In the genomic region with DNA sequence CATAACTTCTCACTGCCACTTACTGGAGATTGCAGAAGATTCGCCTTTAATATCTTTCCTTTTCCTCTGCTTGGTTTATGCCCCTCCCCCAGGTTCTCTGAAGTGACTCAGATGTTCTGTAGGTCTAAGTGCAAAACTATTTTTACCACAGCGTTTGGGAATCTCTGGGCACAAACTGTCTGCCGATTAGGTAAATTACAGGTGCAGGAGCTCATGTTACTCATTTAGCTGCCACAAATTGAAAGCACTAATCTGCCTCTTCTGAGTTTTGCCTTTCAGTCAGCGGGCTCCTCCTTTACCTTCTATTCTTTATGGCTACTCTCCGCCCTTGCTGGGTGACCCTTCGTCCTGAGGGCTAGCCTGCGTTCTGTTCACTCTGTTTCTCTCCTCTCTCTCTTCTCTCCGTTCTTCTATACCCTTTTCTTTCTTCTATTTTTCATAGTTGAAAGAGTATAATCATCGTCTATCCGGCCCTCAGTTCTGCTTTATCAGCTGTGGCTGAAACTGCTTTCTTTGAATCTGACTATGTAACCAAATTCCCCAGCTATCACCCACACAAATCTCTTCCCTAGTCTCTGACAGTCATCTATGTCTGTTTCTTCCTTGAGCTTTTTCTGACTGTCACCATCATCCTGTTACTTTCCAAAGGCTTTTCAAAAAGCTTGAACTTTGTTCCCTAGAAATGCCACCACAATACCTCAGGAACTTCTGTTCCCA, we compare ENCODE assay signal across 9 cellular contexts. TPM values are rescaled to one million over a fixed set of nuclear protein-coding genes. Genes with fewer than 3 reads are reported as not detected.
DNase-seq lines count a peak whose midpoint lies in the region; ATAC-seq and TF ChIP-seq lines count a peak whose summit lies in the region.
"Had no signal": no experiment of that assay in that cellular context is flagged by ENCODE, and none has a peak within 500 bp of the region (broad histone marks: within the 10 kb centered on the region; RNA-seq: fewer than 3 reads in every experiment).

No MANE protein-coding gene starts in this region.

- peak overlapping the region; percentile 94 for H3K27ac ChIP-seq in skeletal muscle tissue (ENCODE audit: low read depth, low read length)

- DNase-seq in Daoy (ENCODE audit: low read depth) (peak; percentile 73), HuH-7 (ENCODE audit: low spot score) (peak; percentile 23), epithelial cell of esophagus (ENCODE audit: low read depth) (peak; percentile 82), GM13976 (ENCODE audit: low spot score) (no peak)
- DNase-seq in activated naive CD4-positive, alpha-beta T cell treated with anti-CD3 and anti-CD28 coated beads for 36 hours = no peak

- ATAC-seq in GM21717 (IDR thresholded peaks at IDR 0.05; ENCODE audit: unreplicated experiment) (peak; percentile 84), HG02981 (IDR thresholded peaks at IDR 0.05; ENCODE audit: unreplicated experiment) (no peak)

- H3K27ac Mint-ChIP-seq in activated naive CD4-positive, alpha-beta T cell treated with anti-CD3 and anti-CD28 coated beads for 36 hours = no peak overlapping the region
- H3K27ac Mint-ChIP-seq: stimulated activated naive CD8-positive, alpha-beta T cell treated with anti-CD3 and anti-CD28 coated beads, Interleukin-15, Interleukin-2, amounts not matched to agents 100 ng/mL and 50 ng/mL, for 24 hours had no signal

- H3K4me1 ChIP-seq in skeletal muscle tissue (ENCODE audit: control insufficient read depth in 3 of 3, insufficient read depth in 3 of 3, low read length in 3 of 3) = peaks cover 0 to 17% (median 2%) of the 10 kb centered on the region in 3 donors

- no peaks in the 10 kb centered on the region for H3K4me1 Mint-ChIP-seq in activated naive CD4-positive, alpha-beta T cell treated with anti-CD3 and anti-CD28 coated beads for 36 hours (ENCODE audit: low read depth)

- H3K4me3 ChIP-seq in epithelial cell of esophagus (ENCODE audit: low read length) = no peak overlapping the region
- peak overlapping the region; percentile 44 to 87 (median 55) for H3K4me3 ChIP-seq in skeletal muscle tissue (ENCODE audit: low read length in 3 of 3)

- intact Hi-C loops in activated naive CD4-positive, alpha-beta T cell treated with anti-CD3 and anti-CD28 coated beads for 36 hours (cut with micrococcal nuclease) = no loop called here

- H3K27me3 Mint-ChIP-seq in activated naive CD4-positive, alpha-beta T cell treated with anti-CD3 and anti-CD28 coated beads for 36 hours (ENCODE audit: low read depth) = peaks cover 21% of the 10 kb centered on the region

- H3K9me3 ChIP-seq in skeletal muscle tissue (ENCODE audit: control insufficient read depth in 3 of 3, low read length in 3 of 3) = no peaks in the 10 kb centered on the region

- CTCF ChIA-PET in activated naive CD4-positive, alpha-beta T cell treated with anti-CD3 and anti-CD28 coated beads for 36 hours (lab: Charles Lee) = interaction anchor here (0.7 kb wide), 1 partner anchor 569 kb away, joined by 3 read pairs; no protein-coding TSS in a partner anchor

- H3K4me3 Mint-ChIP-seq in activated naive CD4-positive, alpha-beta T cell treated with anti-CD3 and anti-CD28 coated beads for 36 hours = no peak overlapping the region
- H3K4me3 Mint-ChIP-seq: stimulated activated naive CD8-positive, alpha-beta T cell treated with anti-CD3 and anti-CD28 coated beads, Interleukin-15, Interleukin-2, amounts not matched to agents 100 ng/mL and 50 ng/mL, for 24 hours had no signal

- in situ Hi-C loops in GM13976 (cut with MboI; ENCODE audit: low sequenced_read_pairs, unreplicated experiment) = no loop called here

- H3K27me3 ChIP-seq in skeletal muscle tissue (ENCODE audit: control insufficient read depth in 3 of 3, insufficient read depth in 3 of 3, low read length in 3 of 3) = no peaks in the 10 kb centered on the region

- peaks cover 2% of the 10 kb centered on the region for H3K36me3 Mint-ChIP-seq in activated naive CD4-positive, alpha-beta T cell treated with anti-CD3 and anti-CD28 coated beads for 36 hours (ENCODE audit: low read depth)

- TF ChIP-seq CTCF in epithelial cell of esophagus (IDR thresholded peaks at IDR 0.05; ENCODE audit: insufficient read depth, low read depth, low read length, missing control alignments) (no peak), GM13976 (IDR thresholded peaks at IDR 0.05; ENCODE audit: borderline replicate concordance, control extremely low read depth, extremely low read depth, insufficient read depth, missing control alignments) (no peak)

- peaks cover 3% of the 10 kb centered on the region for H3K9me3 Mint-ChIP-seq in activated naive CD4-positive, alpha-beta T cell treated with anti-CD3 and anti-CD28 coated beads for 36 hours

- H3K36me3 ChIP-seq in skeletal muscle tissue (ENCODE audit: control insufficient read depth in 3 of 3, insufficient read depth in 3 of 3, low read length in 3 of 3) = peaks cover 0 to 4% (median 0%) of the 10 kb centered on the region in 3 donors

- H3K9ac ChIP-seq in skeletal muscle tissue (ENCODE audit: low read depth in 1 of 3, low read length in 3 of 3) = peak overlapping the region; percentile 75 to 93 (median 81)

RNA-seq across cellular contexts. Expression of gene MYF6, which starts 4.4 kb away (rescaled TPM):
- not detected in 2 replicates for total RNA-seq in Daoy (2014; rRNA removed; shearing (Covaris generic))
- total RNA-seq in skeletal muscle tissue = 136 TPM
- not detected for total RNA-seq in activated naive CD4-positive, alpha-beta T cell treated with anti-CD3 and anti-CD28 coated beads for 36 hours

RNA-seq across cellular contexts. Expression of gene MYF5, which starts 13.7 kb away (rescaled TPM):
- not detected in 2 replicates for total RNA-seq in Daoy (2014; rRNA removed; shearing (Covaris generic))
- 28.2 TPM for total RNA-seq in skeletal muscle tissue
- total RNA-seq in activated naive CD4-positive, alpha-beta T cell treated with anti-CD3 and anti-CD28 coated beads for 36 hours = not detected

Comparison
In these comparisons a context has a peak if more than half of its experiments do, and no peak if none do; other contexts are left out.
1. DNase-seq: peak in Daoy (single experiment), HuH-7 (single experiment) and epithelial cell of esophagus (single experiment); none in GM13976 (single experiment) and activated naive CD4-positive, alpha-beta T cell treated with anti-CD3 and anti-CD28 coated beads for 36 hours (single experiment).
2. RNA of gene MYF6, which starts 4.4 kb away (total RNA-seq): 136 TPM in skeletal muscle tissue (single experiment); not detected in Daoy and not detected in activated naive CD4-positive, alpha-beta T cell treated with anti-CD3 and anti-CD28 coated beads for 36 hours; every median in the first group is over 100 times any median in the second.
3. RNA of gene MYF5, which starts 13.7 kb away (total RNA-seq): 28.2 TPM in skeletal muscle tissue (single experiment); not detected in Daoy and not detected in activated naive CD4-positive, alpha-beta T cell treated with anti-CD3 and anti-CD28 coated beads for 36 hours; every median in the first group is over 10 times any median in the second.